16 cellular contexts compared by ENCODE assay signal in genomic region chr11:14299921-14300320, GRCh38. TPM values are rescaled to one million over a fixed set of nuclear protein-coding genes. Genes with fewer than 3 reads are reported as not detected.
DNase-seq lines count a peak whose midpoint lies in the region; ATAC-seq, FAIRE-seq and TF ChIP-seq lines count a peak whose summit lies in the region.
"Had no signal": no experiment of that assay in that cellular context is flagged by ENCODE, and none has a peak within 500 bp of the region (broad histone marks: within the 10 kb centered on the region; RNA-seq: fewer than 3 reads in every experiment).

No MANE protein-coding gene starts in this region.

- peak; percentile 52 for ATAC-seq in Right ventricle myocardium superior (ENCODE audit: poor library complexity)
- peak; percentile 11 to 34 for ATAC-seq in lower lobe of right lung

- peaks cover 21% of the 10 kb centered on the region for H3K4me1 Mint-ChIP-seq in astrocyte (ENCODE audit: low read depth, unreplicated experiment)

- no peaks in the 10 kb centered on the region for H3K9me3 Mint-ChIP-seq in astrocyte (ENCODE audit: unreplicated experiment)
- H3K9me3 Mint-ChIP-seq: CD8-positive, alpha-beta T cell had no signal

- no peak overlapping the region for H3K4me3 Mint-ChIP-seq in astrocyte (ENCODE audit: unreplicated experiment)
- H3K4me3 Mint-ChIP-seq: CD8-positive, alpha-beta T cell had no signal

- peaks cover 7% of the 10 kb centered on the region for H3K4me1 ChIP-seq in astrocyte (ENCODE audit: insufficient read depth, low read length)
- H3K4me1 ChIP-seq in lower lobe of right lung, result peaks cover 16% of the 10 kb centered on the region

- H3K27ac Mint-ChIP-seq in astrocyte (ENCODE audit: unreplicated experiment), result no peak overlapping the region
- H3K27ac Mint-ChIP-seq: CD8-positive, alpha-beta T cell had no signal

- H3K4me2 ChIP-seq in astrocyte (ENCODE audit: low read length), result peak overlapping the region; percentile 4
- H3K4me2 ChIP-seq: KMS-11 had no signal

- no peak for DNase-seq in Right ventricle myocardium superior
- DNase-seq in cardiac septum (ENCODE audit: low spot score), result no peak
- DNase-seq in astrocyte (ENCODE audit: low read depth), result no peak
- DNase-seq in lower lobe of right lung, result no peak
- DNase-seq in posterior vena cava (ENCODE audit: low spot score), result no peak
- no peak for DNase-seq in GM03348 (ENCODE audit: low spot score)
- no peak for DNase-seq in activated CD4-positive, alpha-beta T cell treated with anti-CD3 and anti-CD28 coated beads, Interleukin-2, amount 50 U/mL, for 1 hour
- DNase-seq: 8988T, DMS153, NCI-H146, NCI-H2029, NCI-H524 treated with DMSO at 0.1 percent for 48 hours had no signal

- no peak overlapping the region for H3K9ac ChIP-seq in astrocyte (ENCODE audit: low read length)
- H3K9ac ChIP-seq: KMS-11 had no signal

- FAIRE-seq in astrocyte (lab: Jason Lieb, UNC), result peak; percentile 9
- FAIRE-seq: HTR-8/SVneo, RCC 7860 had no signal

- intact Hi-C loops in Right ventricle myocardium superior (cut with DNase I), result loop anchor here (2.0 kb wide), 1 partner anchor 155 kb away; no protein-coding TSS in a partner anchor
- intact Hi-C loops in cardiac septum (cut with DNase I), result loop anchor here (1.0 to 5.0 kb wide), 2 partner anchors 57 to 155 kb away; partner anchors contain the start of gene RRAS2
- intact Hi-C loops in lower lobe of right lung (cut with DNase I), result loop anchor here (10.0 kb wide), 1 partner anchor 155 kb away; no protein-coding TSS in a partner anchor
- intact Hi-C loops in posterior vena cava (cut with DNase I), result loop anchor here (5.0 to 10.0 kb wide), 2 partner anchors 155 to 157 kb away; no protein-coding TSS in a partner anchor

- H3K9me3 ChIP-seq in astrocyte (ENCODE audit: insufficient read depth, low read depth, low read length) (no peaks in the 10 kb centered on the region), lower lobe of right lung (no peaks in the 10 kb centered on the region)

- H3K4me3 ChIP-seq in astrocyte (ENCODE audit: insufficient read depth, low read depth, low read length), result no peak overlapping the region
- no peak overlapping the region for H3K4me3 ChIP-seq in lower lobe of right lung

- TF ChIP-seq CTCF in astrocyte (IDR thresholded peaks at IDR 0.05; ENCODE audit: insufficient read depth, low read depth, low read length) (no peak), lower lobe of right lung (IDR thresholded peaks at IDR 0.05) (no peak)

- no peaks in the 10 kb centered on the region for H3K27me3 Mint-ChIP-seq in astrocyte (ENCODE audit: low read depth, unreplicated experiment)

- H3K36me3 ChIP-seq in astrocyte (ENCODE audit: insufficient read depth, low read length), result no peaks in the 10 kb centered on the region
- H3K36me3 ChIP-seq in lower lobe of right lung, result no peaks in the 10 kb centered on the region

- peaks cover 69% of the 10 kb centered on the region for H4K20me1 ChIP-seq in astrocyte (ENCODE audit: insufficient read depth, low read length)

- H3K27ac ChIP-seq in astrocyte (ENCODE audit: low read depth, low read length) (no peak overlapping the region), lower lobe of right lung (no peak overlapping the region)
- H3K27ac ChIP-seq: KMS-11 had no signal

- peaks cover 96% of the 10 kb centered on the region for H3K79me2 ChIP-seq in astrocyte (ENCODE audit: insufficient read depth, low read length)

- H2AFZ ChIP-seq in astrocyte (ENCODE audit: low read depth, low read length), result no peak overlapping the region

- no peaks in the 10 kb centered on the region for H3K27me3 ChIP-seq in astrocyte (ENCODE audit: insufficient read depth, low read length)
- no peaks in the 10 kb centered on the region for H3K27me3 ChIP-seq in lower lobe of right lung (ENCODE audit: low read depth)

- peaks cover 2% of the 10 kb centered on the region for H3K36me3 Mint-ChIP-seq in astrocyte (ENCODE audit: low read depth, unreplicated experiment)

RNA-seq across cellular contexts. Expression of gene RRAS2, which starts 59.1 kb away (rescaled TPM):
- total RNA-seq in Right ventricle myocardium superior, result 26.5 TPM
- 142 TPM for total RNA-seq in cardiac septum
- 120 and 150 TPM in 2 replicates for total RNA-seq in astrocyte
- 35.8 TPM for total RNA-seq in lower lobe of right lung
- 10 to 100 TPM; 15.8 to 31.3 TPM for total RNA-seq in posterior vena cava
